Comparison of ENCODE assay signal across 3 cellular contexts in the genomic region with DNA sequence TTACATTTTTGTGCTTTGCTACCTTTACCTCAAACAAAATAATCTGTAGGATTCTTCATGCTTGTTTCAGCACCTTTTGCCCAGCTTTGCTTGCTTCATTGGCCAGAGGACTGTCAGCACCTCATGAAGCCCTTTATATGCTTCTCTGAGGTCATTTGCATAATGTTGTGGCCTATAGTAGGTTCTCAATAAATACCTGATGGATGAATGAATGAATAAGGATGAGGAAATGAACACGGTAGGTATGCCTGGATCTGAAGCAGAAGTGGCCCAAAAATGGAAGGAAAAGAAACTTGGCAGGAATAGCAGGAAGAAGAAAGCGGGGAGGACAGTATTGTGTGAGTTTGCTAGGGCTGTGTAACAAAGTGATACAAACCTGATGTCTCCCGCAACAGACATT.
"Had no signal": no experiment of that assay in that cellular context is flagged by ENCODE, and none has a peak within 500 bp of the region (broad histone marks: within the 10 kb centered on the region; RNA-seq: fewer than 3 reads in every experiment).

No MANE protein-coding gene starts in this region.

- ATAC-seq: GM12878 had no signal

- DNase-seq: GDM1, GF-D8 had no signal

- H3K4me3 ChIP-seq: GM12878 had no signal
